8 cellular contexts compared by ENCODE assay signal in genomic region chr22:40533712-40534378, GRCh38.
DNase-seq lines count a peak whose midpoint lies in the region; ATAC-seq and TF ChIP-seq lines count a peak whose summit lies in the region.

No MANE protein-coding gene starts in this region.

- TF ChIP-seq CTCF in vagina (IDR thresholded peaks at IDR 0.05): no peak

- H3K9me3 ChIP-seq in vagina: no peaks in the 10 kb centered on the region

- TF ChIP-seq POLR2A in vagina (IDR thresholded peaks at IDR 0.05): no peak

- ATAC-seq in GM19468 (IDR thresholded peaks at IDR 0.05; ENCODE audit: extremely low read depth, unreplicated experiment) (peak; percentile 35), esophagus mucosa (peak; percentile 46)

- no peaks in the 10 kb centered on the region for H3K36me3 ChIP-seq in vagina

- H3K27ac ChIP-seq in vagina: peak overlapping the region; percentile 76

- H3K27me3 ChIP-seq in vagina: no peaks in the 10 kb centered on the region

- peaks cover 51% of the 10 kb centered on the region for H3K4me1 ChIP-seq in vagina

- intact Hi-C loops in vagina (cut with DNase I): no loop called here

- H3K4me3 ChIP-seq in vagina: peak overlapping the region in 1 of 2 donors; percentile 28

- peak; percentile 45 for DNase-seq in Ammon's horn (ENCODE audit: low spot score)
- peak; percentile 94 to 95 for DNase-seq in Kasumi-1 (lab: John Stamatoyannopoulos, UW)
- peak; percentile 43 to 46 for DNase-seq in activated CD4-positive, alpha-beta T cell treated with anti-CD3 and anti-CD28 coated beads, Interleukin-2, amount 50 U/mL, for 4 hours
- peak; percentile 51 for DNase-seq in non-pigmented ciliary epithelial cell (ENCODE audit: low read depth)
- DNase-seq in vagina (ENCODE audit: extremely low spot score in 2 of 2): no peak
- DNase-seq in SHP77 (lab: John Stamatoyannopoulos, UW): no peak

Comparison
In these comparisons a context has a peak if more than half of its experiments do, and no peak if none do; other contexts are left out.
1. DNase-seq: peak in Ammon's horn (single experiment), Kasumi-1 (2 of 2), activated CD4-positive, alpha-beta T cell treated with anti-CD3 and anti-CD28 coated beads, Interleukin-2, amount 50 U/mL, for 4 hours (2 of 2) and non-pigmented ciliary epithelial cell (single experiment); none in vagina (0 of 2) and SHP77 (0 of 2).